In genomic region chr10:3476640-3477448, GRCh38 we compare ENCODE assay signal across 1 cellular context.
TF ChIP-seq lines count a peak whose summit lies in the region.

No MANE protein-coding gene starts in this region.

TF ChIP-seq in IMR-90, 13 proteins besides CTCF, POLR2A, EP300 and RAD21 (continued from another document):
- TF ChIP-seq ELK1 (IDR thresholded peaks at IDR 0.05; ENCODE audit: borderline replicate concordance, low read depth, low read length) (no peak), FOS (IDR thresholded peaks at IDR 0.05; ENCODE audit: low read depth, low read length) (no peak), MAZ (IDR thresholded peaks at IDR 0.05; ENCODE audit: borderline replicate concordance, low read depth, low read length) (no peak), RFX5 (IDR thresholded peaks at IDR 0.05; ENCODE audit: low read depth, low read length) (no peak), MAFK (IDR thresholded peaks at IDR 0.05; ENCODE audit: low read depth, low read length) (no peak), RCOR1 (IDR thresholded peaks at IDR 0.05; ENCODE audit: insufficient replicate concordance, low read length) (no peak), CEBPB (IDR thresholded peaks at IDR 0.05; ENCODE audit: low read depth, low read length) (no peak), NFE2L2 (IDR thresholded peaks at IDR 0.05; ENCODE audit: low read depth, low read length) (no peak)
